ENCODE assay signal across 8 cellular contexts in genomic region chrX:47190445-47191269, GRCh38. TPM values are rescaled to one million over a fixed set of nuclear protein-coding genes. Genes with fewer than 3 reads are reported as not detected.
DNase-seq lines count a peak whose midpoint lies in the region; ATAC-seq and TF ChIP-seq lines count a peak whose summit lies in the region.

No MANE protein-coding gene starts in this region.

- ATAC-seq in GM19351 (IDR thresholded peaks at IDR 0.05; ENCODE audit: unreplicated experiment): peak; percentile 37
- ATAC-seq in HG03520 (IDR thresholded peaks at IDR 0.05; ENCODE audit: unreplicated experiment): peak; percentile 31

- H3K4me3 ChIP-seq in dorsolateral prefrontal cortex: peak overlapping the region; percentile 37 to 79 (median 62)
- peak overlapping the region; percentile 63 for H3K4me3 ChIP-seq in lower leg skin (ENCODE audit: low read depth, poor library complexity, severe bottlenecking)

- TF ChIP-seq CTCF in dorsolateral prefrontal cortex (IDR thresholded peaks at IDR 0.05 in 54 of 56, conservative IDR thresholded peaks at IDR 0.05 in 2 of 56; ENCODE audit: low read depth in 1 of 56, partially characterized antibody in 56 of 56) (peak in 10 of 56 donors; percentile 7 to 31 (median 18)), lower leg skin (IDR thresholded peaks at IDR 0.05) (no peak)

- intact Hi-C loops in dorsolateral prefrontal cortex (cut with DNase I) (loop anchor here (5.0 to 10.0 kb wide), 3 partner anchors 192 to 834 kb away; no protein-coding TSS in a partner anchor), lower leg skin (cut with DNase I; ENCODE audit: low total_unique reads) (loop anchor here (10.0 kb wide), 2 partner anchors 194 to 334 kb away; no protein-coding TSS in a partner anchor)

- peaks cover 0 to 54% (median 14%) of the 10 kb centered on the region in 45 donors for H3K27me3 ChIP-seq in dorsolateral prefrontal cortex

- no peak for TF ChIP-seq POLR2A in lower leg skin (IDR thresholded peaks at IDR 0.05)

- H3K27ac ChIP-seq in dorsolateral prefrontal cortex: peak overlapping the region in 11 of 59 donors; percentile 9 to 76 (median 41)

- WGBS in lower leg skin, 2 donors: 6 to 25% methylated on average over 10 to 35 of the region's 40 CpGs

- DNase-seq in C1 segment of cervical spinal cord (lab: John Stamatoyannopoulos, UW): peak; percentile 9 to 84 (median 73)
- DNase-seq in NCI-H748 treated with DMSO at 0.1 percent for 48 hours (lab: John Stamatoyannopoulos, UW): peak; percentile 90
- peak; percentile 44 to 76 for DNase-seq in activated CD4-positive, alpha-beta T cell treated with anti-CD3 and anti-CD28 coated beads, Interleukin-2, amount 50 U/mL, for 24 hours (ENCODE audit: low read depth in 1 of 2, low spot score in 1 of 2)
- DNase-seq in dorsolateral prefrontal cortex: peak; percentile 80 to 94 (median 91)
- DNase-seq in lower leg skin (ENCODE audit: low spot score in 2 of 2): peak; percentile 79 to 95
- DNase-seq in stimulated activated CD4-positive, alpha-beta T cell treated with anti-CD3 and anti-CD28 coated beads, Interleukin-4, amount 100 ng/mL, for 4 hours: peak; percentile 71 to 82

RNA-seq across cellular contexts. Expression of gene UBA1, which starts 3.0 kb away (rescaled TPM):
- total RNA-seq in dorsolateral prefrontal cortex: 100 to 1,000 TPM; 186 to 279 (median 239) TPM
- 100 to 1,000 TPM; 112 to 159 (median 121) TPM for total RNA-seq in lower leg skin

RNA-seq across cellular contexts. Expression of gene CDK16, which starts 27.8 kb away (rescaled TPM):
- total RNA-seq in dorsolateral prefrontal cortex (100 to 1,000 TPM in 118 of 120 experiments, 10 to 100 TPM in 2; 81.5 to 187 (median 132) TPM), lower leg skin (10 to 100 TPM; 57.7 to 98.0 (median 73.5) TPM)

RNA-seq across cellular contexts. Expression of gene USP11, which starts 42.2 kb away (rescaled TPM):
- 100 to 1,000 TPM; 162 to 456 (median 351) TPM for total RNA-seq in dorsolateral prefrontal cortex
- total RNA-seq in lower leg skin: 10 to 100 TPM; 12.8 to 24.9 (median 18.7) TPM

RNA-seq across cellular contexts. Expression of gene RBM10, which starts 45.6 kb away (rescaled TPM):
- total RNA-seq in dorsolateral prefrontal cortex (10 to 100 TPM; 25.1 to 47.6 (median 36.8) TPM), lower leg skin (10 to 100 TPM; 22.2 to 35.4 (median 31.2) TPM)

RNA-seq across cellular contexts. Expression of gene NDUFB11, which starts 46.2 kb away (rescaled TPM):
- total RNA-seq in dorsolateral prefrontal cortex: 10 to 100 TPM; 40.8 to 88.5 (median 65.6) TPM
- total RNA-seq in lower leg skin: 10 to 100 TPM; 52.8 to 75.6 (median 65.9) TPM

Comparison
In these comparisons a context has a peak if more than half of its experiments do, and no peak if none do; other contexts are left out.
1. RNA of gene USP11, which starts 42.2 kb away (total RNA-seq): 162 to 456 TPM in dorsolateral prefrontal cortex; 12.8 to 24.9 TPM in lower leg skin; every median in the first group is over 4 times any median in the second.
2. Peak in every context shown above with its lines, with median percentiles within 50 percentile points of each other: DNase-seq.